In the genomic region with DNA sequence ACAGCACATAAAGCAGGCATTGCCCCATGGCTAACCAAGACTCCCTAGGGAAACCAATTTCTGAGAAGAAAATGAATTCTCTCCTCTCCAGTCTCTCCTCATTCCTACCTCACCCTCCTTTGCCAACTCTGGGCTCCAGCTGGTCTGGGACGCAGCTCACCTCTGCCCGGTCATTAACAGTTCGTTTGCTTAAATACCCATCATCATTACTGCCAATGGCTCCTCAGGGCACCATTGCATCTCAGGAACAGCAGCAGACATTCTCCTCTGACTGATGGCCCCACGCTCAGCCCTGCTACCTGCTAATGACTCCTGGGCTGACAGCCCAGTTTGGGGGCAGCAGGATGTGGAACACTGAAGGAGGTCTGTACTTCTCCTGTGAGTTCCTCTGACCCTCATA, we compare ENCODE assay signal across 20 cellular contexts.
A peak's percentile ranks its signal among the peaks of the same experiment; 100 is the strongest.
DNase-seq lines count a peak whose midpoint lies in the region; ATAC-seq, FAIRE-seq and TF ChIP-seq lines count a peak whose summit lies in the region.
"Had no signal": no experiment of that assay in that cellular context is flagged by ENCODE, and none has a peak within 500 bp of the region (broad histone marks: within the 10 kb centered on the region; RNA-seq: fewer than 3 reads in every experiment).

No MANE protein-coding gene starts in this region.

- H3K79me2 ChIP-seq in H1 (ENCODE audit: control insufficient read depth in 1 of 2, insufficient read depth in 2 of 2, low read length in 2 of 2) = no peaks in the 10 kb centered on the region

- ATAC-seq in upper lobe of left lung (ENCODE audit: low FRiP score in 2 of 2) (no peak), GM21717 (IDR thresholded peaks at IDR 0.05; ENCODE audit: unreplicated experiment) (no peak)
- ATAC-seq: CD8-positive, alpha-beta T cell had no signal

- H3K4ac ChIP-seq in H1 (replicated peaks; ENCODE audit: insufficient read length, low read depth, low read length) (no peak overlapping the region), neuronal stem cell (ENCODE audit: low read length) (no peak overlapping the region)

- H3K27me3 ChIP-seq in HL-60 (ENCODE audit: insufficient read depth, poor library complexity, severe bottlenecking) = no peaks in the 10 kb centered on the region
- no peaks in the 10 kb centered on the region for H3K27me3 ChIP-seq in H1 (replicated peaks in 1 of 4; ENCODE audit: control insufficient read depth in 3 of 4, extremely low read depth in 1 of 4, insufficient read depth in 3 of 4, low read length in 3 of 4)
- no peaks in the 10 kb centered on the region for H3K27me3 ChIP-seq in neuronal stem cell (ENCODE audit: control insufficient read depth in 3 of 3, insufficient read depth in 3 of 3, low read depth in 1 of 3, low read length in 3 of 3)
- no peaks in the 10 kb centered on the region for H3K27me3 ChIP-seq in upper lobe of left lung

- TF ChIP-seq EP300 in H1 (IDR thresholded peaks at IDR 0.05; ENCODE audit: borderline replicate concordance in 1 of 2, low read depth in 2 of 2, low read length in 2 of 2) = no peak
- no peak for TF ChIP-seq EP300 in upper lobe of left lung (IDR thresholded peaks at IDR 0.05)

- H4K91ac ChIP-seq in H1 (replicated peaks; ENCODE audit: insufficient read length, low read length) (no peak overlapping the region), neuronal stem cell (ENCODE audit: low read depth, low read length, poor library complexity) (peak overlapping the region; percentile 59)

- no peak overlapping the region for H3K23ac ChIP-seq in H1 (ENCODE audit: insufficient read length)
- H3K23ac ChIP-seq in neuronal stem cell (ENCODE audit: low read depth, low read length, poor library complexity) = no peak overlapping the region

- H3K9ac ChIP-seq in H1 (replicated peaks in 1 of 4; ENCODE audit: extremely low read depth in 1 of 4, low read depth in 3 of 4, low read length in 3 of 4) (no peak overlapping the region), neuronal stem cell (ENCODE audit: low read depth, low read length, poor library complexity) (no peak overlapping the region)

- H4K20me1 ChIP-seq in H1 (replicated peaks in 1 of 2; ENCODE audit: control insufficient read depth in 1 of 2, insufficient read depth in 2 of 2, low read length in 2 of 2) = no peaks in the 10 kb centered on the region

- H2BK15ac ChIP-seq in H1 (ENCODE audit: low read length) (no peak overlapping the region), neuronal stem cell (ENCODE audit: low read length) (no peak overlapping the region)

- H3K18ac ChIP-seq in H1 (ENCODE audit: extremely low read depth, low read length) (no peak overlapping the region), neuronal stem cell (ENCODE audit: low read length) (no peak overlapping the region)

- DNase-seq in HL-60 (ENCODE audit: low read depth in 1 of 2, low spot score in 1 of 2) (no peak), H1 (ENCODE audit: low read depth in 1 of 2, low spot score in 2 of 2) (no peak), neuronal stem cell (ENCODE audit: low spot score) (no peak), upper lobe of left lung (no peak), RPMI8226 (no peak), urothelium cell line (ENCODE audit: low spot score) (no peak), nucleus accumbens (lab: John Stamatoyannopoulos, UW) (no peak)
- DNase-seq: C1 segment of cervical spinal cord; Caco-2; CD4-positive, CD25-positive, alpha-beta regulatory T cell; CD8-positive, alpha-beta T cell; DMS153; DND-41; GOT3; H7; HCEC 1CT had no signal

- no peak overlapping the region for H2AK5ac ChIP-seq in H1 (ENCODE audit: low read depth, low read length)
- H2AK5ac ChIP-seq in neuronal stem cell (ENCODE audit: low read depth, low read length) = no peak overlapping the region

- H3K9me3 ChIP-seq in H1 (ENCODE audit: insufficient read depth in 2 of 2, low read depth in 1 of 2, low read length in 1 of 2) (no peaks in the 10 kb centered on the region), neuronal stem cell (replicated peaks in 1 of 2; ENCODE audit: control insufficient read depth in 2 of 2, insufficient read depth in 1 of 2, low read depth in 1 of 2, low read length in 2 of 2) (no peaks in the 10 kb centered on the region), upper lobe of left lung (no peaks in the 10 kb centered on the region)
- H3K9me3 ChIP-seq: Caco-2 had no signal

- no peak overlapping the region for H3K14ac ChIP-seq in H1 (ENCODE audit: insufficient read length)
- H3K14ac ChIP-seq in neuronal stem cell (ENCODE audit: low read length) = no peak overlapping the region

- no peak overlapping the region for H4K5ac ChIP-seq in H1 (ENCODE audit: insufficient read length, low read depth, low read length)

- H3K4me2 ChIP-seq in H1 (ENCODE audit: insufficient read depth in 1 of 2, low read depth in 2 of 2, low read length in 2 of 2) (no peak overlapping the region), neuronal stem cell (ENCODE audit: insufficient read depth, low read length, poor library complexity, severe bottlenecking) (no peak overlapping the region)

- H2BK5ac ChIP-seq in H1 (ENCODE audit: low read depth, low read length) = no peak overlapping the region
- no peak overlapping the region for H2BK5ac ChIP-seq in neuronal stem cell (ENCODE audit: low read length)

- H4K8ac ChIP-seq in H1 (ENCODE audit: extremely low read depth, insufficient read depth, low read length) = peak overlapping the region; percentile 9; the same call in 1 of the 2 replicates
- H4K8ac ChIP-seq in neuronal stem cell (ENCODE audit: low read depth, low read length) = no peak overlapping the region

- no peaks in the 10 kb centered on the region for H3K4me1 ChIP-seq in H1 (replicated peaks in 1 of 4; ENCODE audit: control insufficient read depth in 3 of 4, insufficient read depth in 4 of 4, low read length in 3 of 4)
- no peaks in the 10 kb centered on the region for H3K4me1 ChIP-seq in neuronal stem cell (ENCODE audit: control insufficient read depth in 2 of 2, insufficient read depth in 1 of 2, low read depth in 1 of 2, low read length in 2 of 2)
- no peaks in the 10 kb centered on the region for H3K4me1 ChIP-seq in upper lobe of left lung
- H3K4me1 ChIP-seq: Caco-2 had no signal

- H3K23me2 ChIP-seq in H1 (ENCODE audit: low read depth, low read length) = no peaks in the 10 kb centered on the region

- no peaks in the 10 kb centered on the region; the same call in 1 of the 2 replicates for H3K79me1 ChIP-seq in H1 (ENCODE audit: low read depth, low read length)
- H3K79me1 ChIP-seq in neuronal stem cell (ENCODE audit: low read depth, low read length) = peaks cover 2% of the 10 kb centered on the region

- H2BK12ac ChIP-seq in H1 (ENCODE audit: low read depth, low read length) (0 out of 2 replicates have a peak overlapping the region, but pooled peaks have one; percentile 2), neuronal stem cell (ENCODE audit: low read length) (no peak overlapping the region)

- CTCF ChIA-PET in H1 (lab: Charles Lee; ENCODE audit: partially characterized antibody) = interaction anchor here (1.3 kb wide), 1 partner anchor 38 kb away, joined by 3 read pairs; no protein-coding TSS in a partner anchor

- 88% methylated on average over 4 of the region's 4 CpGs; no CpG with 5 or more reads in 1 of the 2 experiments for WGBS in H1 (ENCODE audit: extremely low coverage in 1 of 2, insufficient coverage in 1 of 2, insufficient read length in 1 of 2, insufficient replicate concordance in 2 of 2, low coverage in 1 of 2, low lambda C conversion rate in 2 of 2, missing lambda C conversion rate in 1 of 2), 2 experiments
- no CpG with 5 or more reads among the region's 4 CpGs for WGBS in neuronal stem cell (ENCODE audit: extremely low coverage in 2 of 2, insufficient read length in 2 of 2, insufficient replicate concordance in 1 of 2), 2 donors
- WGBS in upper lobe of left lung, 2 donors = 88 to 96% methylated on average over 4 of the region's 4 CpGs

- H2BK120ac ChIP-seq in H1 (replicated peaks; ENCODE audit: low read depth, low read length) (no peak overlapping the region), neuronal stem cell (ENCODE audit: low read depth, low read length) (no peak overlapping the region)

- TF ChIP-seq CTCF in HL-60 (IDR thresholded peaks at IDR 0.05; ENCODE audit: insufficient read depth, low read length) = no peak
- TF ChIP-seq CTCF in H1 (IDR thresholded peaks at IDR 0.05; ENCODE audit: control extremely low read depth in 1 of 3, insufficient read depth in 1 of 3, low read depth in 1 of 3, low read length in 3 of 3) = no peak
- TF ChIP-seq CTCF in upper lobe of left lung (IDR thresholded peaks at IDR 0.05) = no peak

- H3K56ac ChIP-seq in H1 (replicated peaks; ENCODE audit: insufficient read length, low read depth, low read length) = no peak overlapping the region

- H2BK20ac ChIP-seq in H1 (ENCODE audit: low read length) = no peak overlapping the region

- FAIRE-seq in H1 (lab: Jason Lieb, UNC) = no peak
- no peak for FAIRE-seq in urothelium cell line (lab: Jason Lieb, UNC)
- FAIRE-seq: G401.6, GM12892, GM19239 had no signal

- POLR2A ChIA-PET in H1 (lab: Charles Lee; ENCODE audit: partially characterized antibody) = interaction anchor here (0.9 kb wide), 1 partner anchor 18 kb away, joined by 3 read pairs; no protein-coding TSS in a partner anchor

- TF ChIP-seq POLR2A in H1 (IDR thresholded peaks at IDR 0.05; ENCODE audit: control extremely low read depth in 1 of 2, low read depth in 2 of 2, low read length in 2 of 2) (no peak), upper lobe of left lung (IDR thresholded peaks at IDR 0.05) (no peak)

- H3K27ac ChIP-seq in HL-60 (replicated peaks) (peak overlapping the region; percentile 92), H1 (ENCODE audit: low read depth, low read length) (no peak overlapping the region), neuronal stem cell (replicated peaks; ENCODE audit: low read length) (no peak overlapping the region), upper lobe of left lung (peak overlapping the region; percentile 30 to 69 (median 56))

- TF ChIP-seq RAD21 in H1 (IDR thresholded peaks at IDR 0.05 in 1 of 2, conservative IDR thresholded peaks at IDR 0.05 in 1 of 2; ENCODE audit: low read depth in 2 of 2, low read length in 2 of 2) = no peak

- H2AFZ ChIP-seq in H1 (ENCODE audit: low read length) (no peak overlapping the region), neuronal stem cell (ENCODE audit: low read length) (no peak overlapping the region)

- H3K36me3 ChIP-seq in H1 (ENCODE audit: control insufficient read depth in 2 of 4, insufficient read depth in 4 of 4, low read length in 3 of 4) (no peaks in the 10 kb centered on the region), neuronal stem cell (replicated peaks in 1 of 2; ENCODE audit: control insufficient read depth in 2 of 2, insufficient read depth in 2 of 2, low read length in 2 of 2) (peaks cover 0 to 2% of the 10 kb centered on the region in 2 donors), upper lobe of left lung (no peaks in the 10 kb centered on the region)

- no peak overlapping the region for H3K4me3 ChIP-seq in HL-60 (replicated peaks; ENCODE audit: insufficient read depth, low read length)
- no peak overlapping the region for H3K4me3 ChIP-seq in H1 (ENCODE audit: extremely low read depth in 1 of 4, insufficient read depth in 2 of 4, low read depth in 3 of 4, low read length in 4 of 4)
- no peak overlapping the region for H3K4me3 ChIP-seq in neuronal stem cell (ENCODE audit: low read length in 2 of 2)
- no peak overlapping the region for H3K4me3 ChIP-seq in upper lobe of left lung

TF ChIP-seq in H1, 55 proteins besides CTCF, POLR2A, EP300 and RAD21 (continues in another document):
- TF ChIP-seq ASH2L (IDR thresholded peaks at IDR 0.05; ENCODE audit: low read length) (no peak), SUZ12 (IDR thresholded peaks at IDR 0.05; ENCODE audit: low read length) (no peak), RFX5 (IDR thresholded peaks at IDR 0.05; ENCODE audit: borderline replicate concordance, low read depth, low read length) (no peak)

Comparison
In these comparisons a context has a peak if more than half of its experiments do, and no peak if none do; other contexts are left out.
1. H3K27ac ChIP-seq: peak in HL-60 (single experiment) and upper lobe of left lung (4 of 4); none in H1 (single experiment) and neuronal stem cell (single experiment).